Comparison of ENCODE assay signal across 1 cellular context in genomic region chr5:139743804-139744203, GRCh38.
TF ChIP-seq lines count a peak whose summit lies in the region.

No MANE protein-coding gene starts in this region.

TF ChIP-seq in K562, 482 proteins besides CTCF, POLR2A, EP300 and RAD21:
- TF ChIP-seq RBM25 (IDR thresholded peaks at IDR 0.05; ENCODE audit: low read depth, low read length, severe bottlenecking), result peak; percentile 56
- peak; percentile 25; the same call in 1 of the 2 replicates for TF ChIP-seq BCOR (IDR thresholded peaks at IDR 0.05)
- TF ChIP-seq ZNF655 (CRISPR knock-in tag; IDR thresholded peaks at IDR 0.05), result no peak
TF ChIP-seq in K562: peak in this region for 2.
